ENCODE assay signal across 26 cellular contexts in the genomic region with DNA sequence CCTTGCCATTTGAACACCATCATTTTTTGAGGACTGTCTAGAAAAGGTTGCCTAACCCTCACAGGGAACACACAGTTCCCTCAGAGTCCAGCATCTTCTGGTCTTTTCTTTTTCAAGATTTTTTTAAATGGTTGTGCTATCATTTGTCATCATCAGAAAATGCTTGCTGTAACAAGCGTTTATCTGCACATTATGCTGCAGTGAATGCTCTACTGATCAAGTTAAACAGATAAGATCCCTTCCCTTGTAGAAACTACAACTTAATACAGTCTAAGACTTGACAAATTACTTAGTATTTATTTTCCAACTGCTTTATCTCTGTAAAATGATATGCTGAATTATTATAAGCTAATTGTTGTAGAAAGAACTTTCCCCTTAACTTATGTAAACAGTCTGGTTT.
"Had no signal": no experiment of that assay in that cellular context is flagged by ENCODE, and none has a peak within 500 bp of the region (broad histone marks: within the 10 kb centered on the region; RNA-seq: fewer than 3 reads in every experiment).

No MANE protein-coding gene starts in this region.

- H3K36me3 ChIP-seq: ovary, uterus had no signal

- DNase-seq: activated CD4-positive, alpha-beta T cell treated with anti-CD3 and anti-CD28 coated beads, Interleukin-2, amount 50 U/mL, for 1 hour; activated CD8-positive, alpha-beta T cell treated with anti-CD3 and anti-CD28 coated beads for 36 hours; activated naive CD4-positive, alpha-beta T cell treated with Interleukin-2 at 50 U/mL for 16 hours; activated naive CD8-positive, alpha-beta T cell treated with anti-CD3 and anti-CD28 coated beads, Interleukin-2, amount 10 ng/mL, durations not matched to agents 7 days and 5 days; activated T-cell treated with anti-CD3 and anti-CD28 coated beads, Interleukin-2, amount 50 U/mL, for 48 hours; amniotic stem cell; endodermal cell; foreskin fibroblast; heart left ventricle; hypothalamus; immature natural killer cell; lower lobe of right lung; mesendoderm; ovary; right lobe of liver; stimulated activated CD4-positive, alpha-beta T cell treated with anti-CD3 and anti-CD28 coated beads, Interleukin-2, amount 100 ng/mL, for 48 hours; substantia nigra; T-helper 2 cell; uterus had no signal

- H3K9me3 ChIP-seq: heart left ventricle, lower lobe of right lung, ovary, right lobe of liver, uterus had no signal

- ATAC-seq: activated CD8-positive, alpha-beta T cell treated with anti-CD3 and anti-CD28 coated beads for 36 hours; heart left ventricle; lower lobe of right lung; right lobe of liver; WTC11 had no signal

- H3K4me1 Mint-ChIP-seq: activated naive CD8-positive, alpha-beta T cell treated with anti-CD3 and anti-CD28 coated beads, Interleukin-2, amount 10 ng/mL, durations not matched to agents 7 days and 5 days; endodermal cell; immature natural killer cell; WTC11 had no signal

- H3K27me3 ChIP-seq: heart left ventricle, ovary, right lobe of liver, uterus had no signal

- H3K4me1 ChIP-seq: uterus had no signal

- H3K27ac ChIP-seq: heart left ventricle, lower lobe of right lung, ovary, right lobe of liver, uterus had no signal

- H3K27me3 Mint-ChIP-seq: activated CD8-positive, alpha-beta T cell treated with anti-CD3 and anti-CD28 coated beads for 36 hours; activated naive CD8-positive, alpha-beta T cell treated with anti-CD3 and anti-CD28 coated beads, Interleukin-2, amount 10 ng/mL, durations not matched to agents 7 days and 5 days; central memory CD8-positive, alpha-beta T cell; dendritic cell treated with granulocyte-macrophage colony-stimulating factor and Interleukin-4, amounts not matched to agents 40 ng/mL and 50 ng/mL, for 4 days; progenitor cell of endocrine pancreas; stimulated activated naive CD8-positive, alpha-beta T cell treated with anti-CD3 and anti-CD28 coated beads, Interleukin-15, Interleukin-2, amounts not matched to agents 100 ng/mL and 50 ng/mL, for 24 hours; type B pancreatic cell had no signal

- H3K27ac Mint-ChIP-seq: activated CD8-positive, alpha-beta T cell treated with anti-CD3 and anti-CD28 coated beads for 36 hours; activated naive CD8-positive, alpha-beta T cell treated with anti-CD3 and anti-CD28 coated beads, Interleukin-2, amount 10 ng/mL, durations not matched to agents 7 days and 5 days; dendritic cell treated with granulocyte-macrophage colony-stimulating factor and Interleukin-4, amounts not matched to agents 40 ng/mL and 50 ng/mL, for 4 days; endodermal cell; nephron; progenitor cell of endocrine pancreas; stimulated activated naive CD8-positive, alpha-beta T cell treated with anti-CD3 and anti-CD28 coated beads, Interleukin-15, Interleukin-2, amounts not matched to agents 100 ng/mL and 50 ng/mL, for 24 hours; WTC11 had no signal

- H3K9me3 Mint-ChIP-seq: activated CD8-positive, alpha-beta T cell treated with anti-CD3 and anti-CD28 coated beads for 36 hours; activated naive CD8-positive, alpha-beta T cell treated with anti-CD3 and anti-CD28 coated beads, Interleukin-2, amount 10 ng/mL, durations not matched to agents 7 days and 5 days; central memory CD8-positive, alpha-beta T cell; dendritic cell treated with granulocyte-macrophage colony-stimulating factor and Interleukin-4, amounts not matched to agents 40 ng/mL and 50 ng/mL, for 4 days; endodermal cell; immature natural killer cell; nephron; stimulated activated naive CD8-positive, alpha-beta T cell treated with anti-CD3 and anti-CD28 coated beads, Interleukin-15, Interleukin-2, amounts not matched to agents 100 ng/mL and 50 ng/mL, for 24 hours; type B pancreatic cell; WTC11 had no signal

- H3K4me3 Mint-ChIP-seq: activated CD8-positive, alpha-beta T cell treated with anti-CD3 and anti-CD28 coated beads for 36 hours; activated naive CD8-positive, alpha-beta T cell treated with anti-CD3 and anti-CD28 coated beads, Interleukin-2, amount 10 ng/mL, durations not matched to agents 7 days and 5 days; central memory CD8-positive, alpha-beta T cell; dendritic cell treated with granulocyte-macrophage colony-stimulating factor and Interleukin-4, amounts not matched to agents 40 ng/mL and 50 ng/mL, for 4 days; endodermal cell; immature natural killer cell; nephron; stimulated activated naive CD8-positive, alpha-beta T cell treated with anti-CD3 and anti-CD28 coated beads, Interleukin-15, Interleukin-2, amounts not matched to agents 100 ng/mL and 50 ng/mL, for 24 hours; WTC11 had no signal

- H3K4me3 ChIP-seq: heart left ventricle, lower lobe of right lung, ovary, right lobe of liver, uterus had no signal
